Comparison of ENCODE assay signal across 25 cellular contexts in genomic region chr10:82552273-82552672, GRCh38.
"Had no signal": no experiment of that assay in that cellular context is flagged by ENCODE, and none has a peak within 500 bp of the region (broad histone marks: within the 10 kb centered on the region; RNA-seq: fewer than 3 reads in every experiment).

No MANE protein-coding gene starts in this region.

- H3K79me2 ChIP-seq: parathyroid adenoma had no signal

- H3K27me3 ChIP-seq: neural progenitor cell, ovary, sigmoid colon, stomach, thyroid gland, tibial nerve, upper lobe of right lung, uterus had no signal

- FAIRE-seq: small intestine had no signal

- H3K4me2 ChIP-seq: neural progenitor cell had no signal

- H3K9ac ChIP-seq: neural progenitor cell, parathyroid adenoma had no signal

- H3K4me3 ChIP-seq: neural progenitor cell, ovary, psoas muscle, sigmoid colon, stomach, thoracic aorta, thyroid gland, tibial nerve, upper lobe of right lung, uterus had no signal

- DNase-seq: naive thymus-derived CD4-positive, alpha-beta T cell; natural killer cell; occipital lobe; ovary; posterior cingulate gyrus; psoas muscle; right cardiac atrium; sigmoid colon; small intestine; stimulated activated CD4-positive, alpha-beta T cell treated with anti-CD3 and anti-CD28 coated beads, Interleukin-15, amount 100 ng/mL, for 24 hours; stimulated activated CD4-positive, alpha-beta T cell treated with anti-CD3 and anti-CD28 coated beads, Interleukin-2, amount 100 ng/mL, for 24 hours; stimulated activated CD4-positive, alpha-beta T cell treated with anti-CD3 and anti-CD28 coated beads, Interleukin-2, amount 100 ng/mL, for 48 hours; stimulated activated CD4-positive, alpha-beta T cell treated with anti-CD3 and anti-CD28 coated beads, Interleukin-4, amount 100 ng/mL, for 24 hours; stimulated activated naive B cell treated with anti-CD40 and anti-IgM and Interleukin-4, amounts not matched to agents 10 μg/mL and 1 μg/mL and 100 μg/mL, for 72 hours; stimulated activated naive CD4-positive, alpha-beta T cell treated with Interleukin-2 at 50 U/mL for 16 hours; stomach; thyroid gland; trophoblast cell; upper lobe of right lung; uterus had no signal

- H3K4me1 ChIP-seq: neural progenitor cell, parathyroid adenoma, psoas muscle, sigmoid colon, stomach, thyroid gland, tibial nerve, upper lobe of right lung, uterus had no signal

- H3K27ac ChIP-seq: neural progenitor cell, ovary, parathyroid adenoma, psoas muscle, sigmoid colon, stomach, thoracic aorta, thyroid gland, tibial nerve, upper lobe of right lung, uterus had no signal

- H3K9me3 ChIP-seq: ovary, psoas muscle, sigmoid colon, thoracic aorta, thyroid gland, tibial nerve, upper lobe of right lung, uterus had no signal

- ATAC-seq: naive thymus-derived CD4-positive, alpha-beta T cell; natural killer cell; psoas muscle; right cardiac atrium; stimulated activated effector memory CD8-positive, alpha-beta T cell treated with anti-CD3 and anti-CD28 coated beads, Interleukin-12 subunit alpha, Interleukin-12 subunit beta, amount 100 ng/mL, for 72 hours; stimulated activated naive B cell treated with anti-CD40 and anti-IgM and Interleukin-4, amounts not matched to agents 10 μg/mL and 1 μg/mL and 100 μg/mL, for 72 hours; upper lobe of right lung had no signal

- H2AFZ ChIP-seq: neural progenitor cell, parathyroid adenoma had no signal

- H3K36me3 ChIP-seq: neural progenitor cell, ovary, sigmoid colon, stomach, thoracic aorta, thyroid gland, tibial nerve, upper lobe of right lung, uterus had no signal
